In the genomic region with DNA sequence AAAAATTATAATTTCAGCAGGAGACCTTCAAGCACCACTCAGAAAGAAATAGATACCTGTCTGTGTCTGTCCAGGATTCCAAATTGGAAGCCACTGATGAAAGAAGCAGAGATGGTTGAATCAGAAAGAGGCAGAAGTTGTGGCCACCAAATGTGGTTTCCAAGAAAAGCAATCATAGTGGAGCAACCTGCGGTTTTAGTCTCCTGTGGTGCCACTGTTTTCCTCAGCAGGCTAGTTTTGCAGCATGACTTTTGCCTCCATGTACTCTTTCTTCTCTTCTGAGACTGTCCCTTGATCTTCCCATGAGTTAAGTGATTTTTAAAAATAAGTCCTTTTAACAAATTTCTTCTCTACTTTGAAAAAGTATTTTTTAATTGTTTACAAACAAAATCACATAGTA, we compare ENCODE assay signal across 21 cellular contexts.
A peak's percentile ranks its signal among the peaks of the same experiment; 100 is the strongest.
DNase-seq lines count a peak whose midpoint lies in the region; ATAC-seq and TF ChIP-seq lines count a peak whose summit lies in the region.
"Had no signal": no experiment of that assay in that cellular context is flagged by ENCODE, and none has a peak within 500 bp of the region (broad histone marks: within the 10 kb centered on the region; RNA-seq: fewer than 3 reads in every experiment).

No MANE protein-coding gene starts in this region.

- CTCF ChIA-PET in WTC11 (lab: Charles Lee): no interaction called here

- peaks cover 4% of the 10 kb centered on the region; the same call in 1 of the 2 replicates for H3K9me3 Mint-ChIP-seq in WTC11
- H3K9me3 Mint-ChIP-seq: type B pancreatic cell had no signal

- peak; percentile 46 for DNase-seq in SKM-1 treated with dmso at 0.1 percent for 144 hours (lab: John Stamatoyannopoulos, UW; ENCODE audit: unreplicated experiment)
- no peak for DNase-seq in SKM-1 (lab: John Stamatoyannopoulos, UW; ENCODE audit: unreplicated experiment)
- DNase-seq in NCI-H2107 treated with DMSO at 0.1 percent for 48 hours (lab: John Stamatoyannopoulos, UW; ENCODE audit: unreplicated experiment): peak; percentile 87
- DNase-seq in WTC11 (ENCODE audit: low spot score): no peak
- no peak for DNase-seq in 8988T
- DNase-seq in CD1c-positive myeloid dendritic cell (ENCODE audit: extremely low spot score): no peak
- no peak for DNase-seq in activated CD4-positive, alpha-beta T cell treated with anti-CD3 and anti-CD28 coated beads, Interleukin-2, amount 50 U/mL, for 48 hours
- DNase-seq: activated CD4-positive, alpha-beta T cell treated with anti-CD3 and anti-CD28 coated beads for 36 hours; activated gamma-delta T cell; activated naive CD8-positive, alpha-beta T cell treated with anti-CD3 and anti-CD28 coated beads, Interleukin-2, amount 50 U/mL, for 24 hours; COR-L47; left lung; mesenchymal stem cell; SJCRH30; spleen; stimulated activated CD4-positive, alpha-beta T cell treated with anti-CD3 and anti-CD28 coated beads, Interleukin-4, amount 100 ng/mL, for 24 hours had no signal

- ATAC-seq in WTC11 (peak; percentile 65), HG02588 (IDR thresholded peaks at IDR 0.05; ENCODE audit: unreplicated experiment) (no peak)
- ATAC-seq: activated CD4-positive, alpha-beta T cell treated with anti-CD3 and anti-CD28 coated beads for 36 hours; activated naive CD8-positive, alpha-beta T cell treated with anti-CD3 and anti-CD28 coated beads, Interleukin-2, amount 50 U/mL, for 24 hours; GM12878; left lung; stimulated activated effector memory CD8-positive, alpha-beta T cell treated with anti-CD3 and anti-CD28 coated beads, Interleukin-12 subunit alpha, Interleukin-12 subunit beta, amount 100 ng/mL, for 72 hours had no signal

- H3K27me3 Mint-ChIP-seq in WTC11 (ENCODE audit: low read depth): no peaks in the 10 kb centered on the region
- H3K27me3 Mint-ChIP-seq: activated CD4-positive, alpha-beta T cell treated with anti-CD3 and anti-CD28 coated beads for 36 hours; activated naive CD8-positive, alpha-beta T cell treated with anti-CD3 and anti-CD28 coated beads, Interleukin-2, amount 50 U/mL, for 24 hours; brain; type B pancreatic cell had no signal

- POLR2A ChIA-PET in WTC11 (lab: Charles Lee): no interaction called here

- no peak for TF ChIP-seq CTCF in WTC11 (IDR thresholded peaks at IDR 0.05)

- no peak overlapping the region for H3K4me3 Mint-ChIP-seq in WTC11
- H3K4me3 Mint-ChIP-seq: activated CD4-positive, alpha-beta T cell treated with anti-CD3 and anti-CD28 coated beads for 36 hours; activated naive CD8-positive, alpha-beta T cell treated with anti-CD3 and anti-CD28 coated beads, Interleukin-2, amount 50 U/mL, for 24 hours; brain; stimulated activated effector memory CD8-positive, alpha-beta T cell treated with anti-CD3 and anti-CD28 coated beads, Interleukin-12 subunit alpha, Interleukin-12 subunit beta, amount 100 ng/mL, for 72 hours; type B pancreatic cell had no signal

- H3K27ac Mint-ChIP-seq in WTC11: no peak overlapping the region
- H3K27ac Mint-ChIP-seq: activated CD4-positive, alpha-beta T cell treated with anti-CD3 and anti-CD28 coated beads for 36 hours; activated naive CD8-positive, alpha-beta T cell treated with anti-CD3 and anti-CD28 coated beads, Interleukin-2, amount 50 U/mL, for 24 hours; brain; stimulated activated effector memory CD8-positive, alpha-beta T cell treated with anti-CD3 and anti-CD28 coated beads, Interleukin-12 subunit alpha, Interleukin-12 subunit beta, amount 100 ng/mL, for 72 hours; type B pancreatic cell had no signal

- no peaks in the 10 kb centered on the region for H3K36me3 Mint-ChIP-seq in WTC11
- H3K36me3 Mint-ChIP-seq: brain; stimulated activated effector memory CD8-positive, alpha-beta T cell treated with anti-CD3 and anti-CD28 coated beads, Interleukin-12 subunit alpha, Interleukin-12 subunit beta, amount 100 ng/mL, for 72 hours; type B pancreatic cell had no signal

- H3K4me1 Mint-ChIP-seq in WTC11: peaks cover 12% of the 10 kb centered on the region
- H3K4me1 Mint-ChIP-seq: activated CD4-positive, alpha-beta T cell treated with anti-CD3 and anti-CD28 coated beads for 36 hours; activated naive CD8-positive, alpha-beta T cell treated with anti-CD3 and anti-CD28 coated beads, Interleukin-2, amount 50 U/mL, for 24 hours; stimulated activated effector memory CD8-positive, alpha-beta T cell treated with anti-CD3 and anti-CD28 coated beads, Interleukin-12 subunit alpha, Interleukin-12 subunit beta, amount 100 ng/mL, for 72 hours had no signal

TF ChIP-seq in WTC11, 78 proteins besides CTCF, POLR2A, EP300 and RAD21:
- TF ChIP-seq, protein P1, sequence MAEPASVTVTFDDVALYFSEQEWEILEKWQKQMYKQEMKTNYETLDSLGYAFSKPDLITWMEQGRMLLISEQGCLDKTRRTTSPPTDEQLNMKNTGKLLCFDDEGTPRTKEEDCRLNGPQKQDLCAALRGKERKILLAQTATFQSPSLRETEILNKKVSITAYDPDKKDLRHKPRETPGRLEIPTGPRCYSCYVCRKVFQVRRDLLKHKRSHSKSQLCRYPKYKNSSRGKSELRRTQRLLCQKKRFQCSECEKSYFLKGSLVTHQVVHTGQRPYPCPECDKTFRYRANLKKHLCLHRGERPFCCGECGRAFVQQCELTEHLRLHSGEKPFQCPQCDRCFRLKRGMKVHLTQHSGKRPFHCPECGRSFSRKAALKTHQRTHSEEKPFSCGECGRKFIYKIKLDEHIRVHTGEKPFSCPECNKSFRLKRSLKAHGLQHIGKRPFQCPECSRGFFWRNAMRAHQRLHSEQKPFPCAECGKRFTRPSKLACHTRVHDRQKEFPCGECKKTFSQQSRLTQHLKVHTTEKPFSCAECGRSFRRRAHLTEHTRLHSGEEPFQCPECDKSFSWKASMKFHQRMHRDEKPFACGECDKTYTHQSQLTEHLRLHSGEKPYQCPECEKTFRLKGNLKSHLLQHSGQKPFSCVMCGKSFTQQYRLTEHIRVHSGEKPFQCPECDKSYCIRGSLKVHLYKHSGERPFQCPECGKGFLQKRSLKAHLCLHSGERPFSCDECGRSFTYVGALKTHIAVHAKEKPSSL (CRISPR knock-in tag; conservative IDR thresholded peaks at IDR 0.05): no peak
TF ChIP-seq in WTC11: peak in this region for 0.

Comparison
In these comparisons a context has a peak if more than half of its experiments do, and no peak if none do; other contexts are left out.
1. DNase-seq: peak in SKM-1 treated with dmso at 0.1 percent for 144 hours (single experiment) and NCI-H2107 treated with DMSO at 0.1 percent for 48 hours (single experiment); none in SKM-1 (single experiment), WTC11 (single experiment), 8988T (single experiment), CD1c-positive myeloid dendritic cell (single experiment) and activated CD4-positive, alpha-beta T cell treated with anti-CD3 and anti-CD28 coated beads, Interleukin-2, amount 50 U/mL, for 48 hours (0 of 2).